Comparison of ENCODE assay signal across 21 cellular contexts in genomic region chr5:167623354-167623753, GRCh38.
"Had no signal": no experiment of that assay in that cellular context is flagged by ENCODE, and none has a peak within 500 bp of the region (broad histone marks: within the 10 kb centered on the region; RNA-seq: fewer than 3 reads in every experiment).

No MANE protein-coding gene starts in this region.

- H3K4me3 Mint-ChIP-seq: activated CD4-positive, alpha-beta memory T cell treated with anti-CD3 and anti-CD28 coated beads, Interleukin-2, amount 10 ng/mL, durations not matched to agents 7 days and 5 days; activated CD8-positive, alpha-beta memory T cell treated with anti-CD3 and anti-CD28 coated beads, Interleukin-2, amount 10 ng/mL, durations not matched to agents 7 days and 5 days; activated naive CD8-positive, alpha-beta T cell treated with anti-CD3 and anti-CD28 coated beads, Interleukin-2, amount 50 U/mL, for 24 hours; immature natural killer cell; nephron had no signal

- H3K36me3 Mint-ChIP-seq: activated CD8-positive, alpha-beta memory T cell treated with anti-CD3 and anti-CD28 coated beads, Interleukin-2, amount 10 ng/mL, durations not matched to agents 7 days and 5 days; immature natural killer cell had no signal

- H3K27ac Mint-ChIP-seq: activated CD4-positive, alpha-beta memory T cell treated with anti-CD3 and anti-CD28 coated beads, Interleukin-2, amount 10 ng/mL, durations not matched to agents 7 days and 5 days; activated CD8-positive, alpha-beta memory T cell treated with anti-CD3 and anti-CD28 coated beads, Interleukin-2, amount 10 ng/mL, durations not matched to agents 7 days and 5 days; activated naive CD8-positive, alpha-beta T cell treated with anti-CD3 and anti-CD28 coated beads, Interleukin-2, amount 50 U/mL, for 24 hours; immature natural killer cell; nephron had no signal

- H3K27me3 Mint-ChIP-seq: activated CD4-positive, alpha-beta memory T cell treated with anti-CD3 and anti-CD28 coated beads, Interleukin-2, amount 10 ng/mL, durations not matched to agents 7 days and 5 days; activated CD8-positive, alpha-beta memory T cell treated with anti-CD3 and anti-CD28 coated beads, Interleukin-2, amount 10 ng/mL, durations not matched to agents 7 days and 5 days; activated naive CD8-positive, alpha-beta T cell treated with anti-CD3 and anti-CD28 coated beads, Interleukin-2, amount 50 U/mL, for 24 hours had no signal

- H3K4me1 Mint-ChIP-seq: activated CD4-positive, alpha-beta memory T cell treated with anti-CD3 and anti-CD28 coated beads, Interleukin-2, amount 10 ng/mL, durations not matched to agents 7 days and 5 days; activated CD8-positive, alpha-beta memory T cell treated with anti-CD3 and anti-CD28 coated beads, Interleukin-2, amount 10 ng/mL, durations not matched to agents 7 days and 5 days; activated naive CD8-positive, alpha-beta T cell treated with anti-CD3 and anti-CD28 coated beads, Interleukin-2, amount 50 U/mL, for 24 hours; immature natural killer cell; nephron had no signal

- DNase-seq: activated CD4-positive, alpha-beta memory T cell treated with anti-CD3 and anti-CD28 coated beads, Interleukin-2, amount 10 ng/mL, durations not matched to agents 7 days and 5 days; activated CD4-positive, alpha-beta T cell treated with anti-CD3 and anti-CD28 coated beads for 48 hours; activated CD4-positive, CD25-positive, alpha-beta regulatory T cell; activated CD8-positive, alpha-beta memory T cell treated with anti-CD3 and anti-CD28 coated beads, Interleukin-2, amount 10 ng/mL, durations not matched to agents 7 days and 5 days; activated naive CD4-positive, alpha-beta T cell treated with Interleukin-2 at 50 U/mL for 16 hours; activated naive CD8-positive, alpha-beta T cell treated with anti-CD3 and anti-CD28 coated beads, Interleukin-2, amount 50 U/mL, for 24 hours; anterior cingulate cortex; heart right ventricle; immature natural killer cell; posterior cingulate gyrus; retina; stimulated activated CD4-positive, alpha-beta T cell treated with anti-CD3 and anti-CD28 coated beads, Interleukin-12 subunit alpha, Interleukin-12 subunit beta, amount 100 ng/mL, for 4 hours; stimulated activated CD4-positive, alpha-beta T cell treated with anti-CD3 and anti-CD28 coated beads, Interleukin-2, amount 100 ng/mL, for 24 hours; stimulated activated naive CD4-positive, alpha-beta T cell treated with Interleukin-2 at 50 U/mL for 16 hours; substantia nigra; T-helper 9 cell had no signal

- H3K9me3 Mint-ChIP-seq: activated naive CD8-positive, alpha-beta T cell treated with anti-CD3 and anti-CD28 coated beads, Interleukin-2, amount 50 U/mL, for 24 hours; nephron had no signal

- H3K27me3 ChIP-seq: breast epithelium, heart right ventricle, tibial nerve had no signal

- H3K4me3 ChIP-seq: breast epithelium, coronary artery, heart right ventricle had no signal

- H3K36me3 ChIP-seq: breast epithelium, heart right ventricle, tibial nerve had no signal

- H3K9me3 ChIP-seq: breast epithelium, tibial nerve had no signal

- ATAC-seq: activated CD8-positive, alpha-beta memory T cell treated with anti-CD3 and anti-CD28 coated beads, Interleukin-2, amount 10 ng/mL, durations not matched to agents 7 days and 5 days; activated naive CD8-positive, alpha-beta T cell treated with anti-CD3 and anti-CD28 coated beads, Interleukin-2, amount 50 U/mL, for 24 hours; esophagus mucosa; heart right ventricle had no signal

- H3K27ac ChIP-seq: breast epithelium, coronary artery, heart right ventricle had no signal

- H3K4me1 ChIP-seq: breast epithelium, heart right ventricle, tibial nerve had no signal
